Comparison of ENCODE assay signal across 25 cellular contexts in genomic region chr14:89661392-89661791, GRCh38.
"Had no signal": no experiment of that assay in that cellular context is flagged by ENCODE, and none has a peak within 500 bp of the region (broad histone marks: within the 10 kb centered on the region; RNA-seq: fewer than 3 reads in every experiment).

No MANE protein-coding gene starts in this region.

- H3K9me3 ChIP-seq: lower lobe of right lung, ovary, sigmoid colon, tibial artery had no signal

- H3K36me3 ChIP-seq: heart right ventricle, lower lobe of right lung, ovary, sigmoid colon, stomach, tibial artery had no signal

- H3K27ac Mint-ChIP-seq: activated CD4-positive, alpha-beta memory T cell treated with anti-CD3 and anti-CD28 coated beads for 36 hours; activated CD4-positive, alpha-beta T cell treated with anti-CD3 and anti-CD28 coated beads, Interleukin-2, amount 10 ng/mL, durations not matched to agents 24 days and 14 days; activated naive CD8-positive, alpha-beta T cell treated with anti-CD3 and anti-CD28 coated beads, Interleukin-2, amount 50 U/mL, for 24 hours; activated T-cell treated with anti-CD3 and anti-CD28 coated beads, Interleukin-2, amount 50 U/mL, for 24 hours; progenitor cell of endocrine pancreas; stimulated activated naive B cell treated with anti-CD40 and anti-IgM and Interleukin-4, amounts not matched to agents 10 μg/mL and 1 μg/mL and 100 μg/mL, for 72 hours; T-helper 17 cell had no signal

- DNase-seq: activated CD4-positive, alpha-beta memory T cell treated with anti-CD3 and anti-CD28 coated beads for 36 hours; activated CD4-positive, alpha-beta T cell treated with anti-CD3 and anti-CD28 coated beads, Interleukin-2, amount 10 ng/mL, durations not matched to agents 24 days and 14 days; activated CD4-positive, CD25-positive, alpha-beta regulatory T cell treated with anti-CD3 and anti-CD28 coated beads, Interleukin-2, amount 50 U/mL, for 72 hours; activated CD8-positive, alpha-beta memory T cell treated with anti-CD3 and anti-CD28 coated beads, Interleukin-2, amount 50 U/mL, for 48 hours; activated gamma-delta T cell treated with Interleukin-2 at 50 U/mL for 16 hours; activated naive CD4-positive, alpha-beta T cell treated with anti-CD3 and anti-CD28 coated beads, Interleukin-2, amount 50 U/mL, for 16 hours; activated naive CD8-positive, alpha-beta T cell treated with anti-CD3 and anti-CD28 coated beads, Interleukin-2, amount 50 U/mL, for 24 hours; activated T-cell treated with anti-CD3 and anti-CD28 coated beads, Interleukin-2, amount 50 U/mL, for 24 hours; amygdala; caudate nucleus; foreskin fibroblast; heart right ventricle; lower lobe of right lung; sigmoid colon; stimulated activated CD4-positive, alpha-beta T cell treated with anti-CD3 and anti-CD28 coated beads, Interleukin-1b, Interleukin-23, amount 100 ng/mL, for 48 hours; stimulated activated CD4-positive, alpha-beta T cell treated with anti-CD3 and anti-CD28 coated beads, Interleukin-4, amount 100 ng/mL, for 4 hours; stimulated activated CD8-positive, alpha-beta memory T cell treated with anti-CD3 and anti-CD28 coated beads, Interleukin-4, amount 100 ng/mL, for 48 hours; stimulated activated naive B cell treated with anti-CD40 and anti-IgM and Interleukin-4, amounts not matched to agents 10 μg/mL and 1 μg/mL and 100 μg/mL, for 72 hours; stomach; T-helper 17 cell; tibial artery had no signal

- H3K4me1 ChIP-seq: lower lobe of right lung, tibial artery had no signal

- H3K27me3 ChIP-seq: heart right ventricle, ovary, sigmoid colon, stomach, tibial artery had no signal

- ATAC-seq: activated naive CD8-positive, alpha-beta T cell treated with anti-CD3 and anti-CD28 coated beads, Interleukin-2, amount 50 U/mL, for 24 hours; esophagus mucosa; lower lobe of right lung; stimulated activated naive B cell treated with anti-CD40 and anti-IgM and Interleukin-4, amounts not matched to agents 10 μg/mL and 1 μg/mL and 100 μg/mL, for 72 hours; T-helper 17 cell had no signal

- H3K4me3 ChIP-seq: heart right ventricle, lower lobe of right lung, ovary, sigmoid colon, smooth muscle cell, stomach, tibial artery had no signal

- H3K27me3 Mint-ChIP-seq: activated CD4-positive, alpha-beta memory T cell treated with anti-CD3 and anti-CD28 coated beads for 36 hours; activated CD4-positive, alpha-beta T cell treated with anti-CD3 and anti-CD28 coated beads, Interleukin-2, amount 10 ng/mL, durations not matched to agents 24 days and 14 days; activated naive CD8-positive, alpha-beta T cell treated with anti-CD3 and anti-CD28 coated beads, Interleukin-2, amount 50 U/mL, for 24 hours; activated T-cell treated with anti-CD3 and anti-CD28 coated beads, Interleukin-2, amount 50 U/mL, for 24 hours; stimulated activated naive B cell treated with anti-CD40 and anti-IgM and Interleukin-4, amounts not matched to agents 10 μg/mL and 1 μg/mL and 100 μg/mL, for 72 hours; T-helper 17 cell had no signal

- H3K4me3 Mint-ChIP-seq: activated CD4-positive, alpha-beta memory T cell treated with anti-CD3 and anti-CD28 coated beads for 36 hours; activated CD4-positive, alpha-beta T cell treated with anti-CD3 and anti-CD28 coated beads, Interleukin-2, amount 10 ng/mL, durations not matched to agents 24 days and 14 days; activated naive CD8-positive, alpha-beta T cell treated with anti-CD3 and anti-CD28 coated beads, Interleukin-2, amount 50 U/mL, for 24 hours; activated T-cell treated with anti-CD3 and anti-CD28 coated beads, Interleukin-2, amount 50 U/mL, for 24 hours; stimulated activated naive B cell treated with anti-CD40 and anti-IgM and Interleukin-4, amounts not matched to agents 10 μg/mL and 1 μg/mL and 100 μg/mL, for 72 hours; T-helper 17 cell had no signal

- H3K27ac ChIP-seq: lower lobe of right lung, ovary, stomach, tibial artery had no signal
